10 cellular contexts compared by ENCODE assay signal in genomic region chr17:48068491-48068961, GRCh38. TPM values are rescaled to one million over a fixed set of nuclear protein-coding genes. Genes with fewer than 3 reads are reported as not detected.
DNase-seq lines count a peak whose midpoint lies in the region; ATAC-seq and TF ChIP-seq lines count a peak whose summit lies in the region.
"Had no signal": no experiment of that assay in that cellular context is flagged by ENCODE, and none has a peak within 500 bp of the region (broad histone marks: within the 10 kb centered on the region; RNA-seq: fewer than 3 reads in every experiment).

No MANE protein-coding gene starts in this region.

- H3K27me3 Mint-ChIP-seq in T-helper 2 cell treated with Interferon-gamma antibody and Interleukin-4, amounts not matched to agents 5 μg/mL and 100 μg/mL, for 36 hours (ENCODE audit: low read depth): no peaks in the 10 kb centered on the region

- DNase-seq in stimulated activated CD4-positive, alpha-beta T cell treated with anti-CD3 and anti-CD28 coated beads, Interleukin-15, amount 100 ng/mL, for 24 hours: peak; percentile 26
- no peak for DNase-seq in stimulated activated CD4-positive, alpha-beta T cell treated with anti-CD3 and anti-CD28 coated beads, Interleukin-4, amount 100 ng/mL, for 24 hours
- DNase-seq in hepatocyte (ENCODE audit: low spot score): peak; percentile 46
- DNase-seq in activated gamma-delta T cell treated with Interleukin-2 at 50 U/mL for 16 hours: no peak
- no peak for DNase-seq in T-helper 2 cell treated with Interferon-gamma antibody and Interleukin-4, amounts not matched to agents 5 μg/mL and 100 μg/mL, for 36 hours (ENCODE audit: low spot score)
- DNase-seq: NCI-H1105 had no signal

- peak overlapping the region; percentile 53 for H3K27ac ChIP-seq in hepatocyte

- peaks cover 3% of the 10 kb centered on the region for H3K79me2 ChIP-seq in hepatocyte

- WGBS in hepatocyte (ENCODE audit: low lambda C conversion rate, missing lambda C conversion rate): 62% methylated on average over 3 of the region's 3 CpGs

- H3K27me3 ChIP-seq in hepatocyte: no peaks in the 10 kb centered on the region
- H3K27me3 ChIP-seq: tibial nerve had no signal

- peak overlapping the region; percentile 42 for H3K4me2 ChIP-seq in hepatocyte

- H3K9me2 ChIP-seq in hepatocyte (replicated peaks; ENCODE audit: insufficient read depth): no peaks in the 10 kb centered on the region

- no peak overlapping the region for H2AFZ ChIP-seq in hepatocyte

- H3K9me3 Mint-ChIP-seq in T-helper 2 cell treated with Interferon-gamma antibody and Interleukin-4, amounts not matched to agents 5 μg/mL and 100 μg/mL, for 36 hours: no peaks in the 10 kb centered on the region

- peaks cover 4% of the 10 kb centered on the region for H3K4me1 ChIP-seq in hepatocyte (ENCODE audit: insufficient read depth)

- H3K9me3 ChIP-seq in hepatocyte (ENCODE audit: low read depth): no peaks in the 10 kb centered on the region
- H3K9me3 ChIP-seq: tibial nerve had no signal

- H3K36me3 ChIP-seq in hepatocyte (replicated peaks; ENCODE audit: insufficient read depth, low read depth): no peaks in the 10 kb centered on the region

- peaks cover 33% of the 10 kb centered on the region for H3K36me3 Mint-ChIP-seq in T-helper 2 cell treated with Interferon-gamma antibody and Interleukin-4, amounts not matched to agents 5 μg/mL and 100 μg/mL, for 36 hours (ENCODE audit: low read depth)

- H3K4me3 Mint-ChIP-seq in T-helper 2 cell treated with Interferon-gamma antibody and Interleukin-4, amounts not matched to agents 5 μg/mL and 100 μg/mL, for 36 hours: no peak overlapping the region

- ATAC-seq in SK-N-SH treated with all-trans-retinoic acid at 6 μM for 48 hours: peak; percentile 82
- no peak for ATAC-seq in HG03457 (IDR thresholded peaks at IDR 0.05; ENCODE audit: unreplicated experiment)
- no peak for ATAC-seq in GM18909 (IDR thresholded peaks at IDR 0.05; ENCODE audit: poor library complexity, unreplicated experiment)

- H3K27ac Mint-ChIP-seq in T-helper 2 cell treated with Interferon-gamma antibody and Interleukin-4, amounts not matched to agents 5 μg/mL and 100 μg/mL, for 36 hours: no peak overlapping the region

- peaks cover 2% of the 10 kb centered on the region for H3K4me1 Mint-ChIP-seq in T-helper 2 cell treated with Interferon-gamma antibody and Interleukin-4, amounts not matched to agents 5 μg/mL and 100 μg/mL, for 36 hours (ENCODE audit: low read depth)

- peak; percentile 24 for TF ChIP-seq CTCF in hepatocyte (IDR thresholded peaks at IDR 0.05; ENCODE audit: poor library complexity)

- no peaks in the 10 kb centered on the region for H4K20me1 ChIP-seq in hepatocyte (ENCODE audit: insufficient read depth, poor library complexity, severe bottlenecking)

- no peak overlapping the region for H3K4me3 ChIP-seq in hepatocyte
- H3K4me3 ChIP-seq: tibial nerve had no signal

TF ChIP-seq in SK-N-SH treated with all-trans-retinoic acid at 6 μM for 48 hours, 23 proteins besides CTCF, POLR2A, EP300 and RAD21:
- TF ChIP-seq RARB (CRISPR knock-in tag; IDR thresholded peaks at IDR 0.05) (no peak), TSHZ2 (CRISPR knock-in tag; IDR thresholded peaks at IDR 0.05) (no peak), ZNF565 (CRISPR knock-in tag; conservative IDR thresholded peaks at IDR 0.05; ENCODE audit: low read depth) (no peak), ISL1 (CRISPR knock-in tag; IDR thresholded peaks at IDR 0.05) (no peak)
TF ChIP-seq in SK-N-SH treated with all-trans-retinoic acid at 6 μM for 48 hours: peak in this region for 0.

RNA-seq across cellular contexts. Expression of gene NFE2L1, which starts 20.4 kb away (rescaled TPM):
- total RNA-seq in hepatocyte: 82.0 and 86.4 TPM in 2 replicates
- 35.3 and 42.4 TPM in 2 replicates for polyA plus RNA-seq in hepatocyte

RNA-seq across cellular contexts. Expression of gene COPZ2, which starts 30.9 kb away (rescaled TPM):
- 36.0 and 40.7 TPM in 2 replicates for total RNA-seq in hepatocyte
- 139 and 159 TPM in 2 replicates for polyA plus RNA-seq in hepatocyte

RNA-seq across cellular contexts. Expression of gene CBX1, which starts 32.8 kb away (rescaled TPM):
- 49.0 and 57.0 TPM in 2 replicates for total RNA-seq in hepatocyte
- 20.7 and 23.5 TPM in 2 replicates for polyA plus RNA-seq in hepatocyte

RNA-seq across cellular contexts. Expression of gene SNX11, which starts 39.0 kb away (rescaled TPM):
- 11.3 and 12.4 TPM in 2 replicates for total RNA-seq in hepatocyte
- 9.2 and 13.2 TPM in 2 replicates for polyA plus RNA-seq in hepatocyte

Comparison
In these comparisons a context has a peak if more than half of its experiments do, and no peak if none do; other contexts are left out.
1. DNase-seq: peak in stimulated activated CD4-positive, alpha-beta T cell treated with anti-CD3 and anti-CD28 coated beads, Interleukin-15, amount 100 ng/mL, for 24 hours (single experiment) and hepatocyte (single experiment); none in stimulated activated CD4-positive, alpha-beta T cell treated with anti-CD3 and anti-CD28 coated beads, Interleukin-4, amount 100 ng/mL, for 24 hours (single experiment), activated gamma-delta T cell treated with Interleukin-2 at 50 U/mL for 16 hours (single experiment) and T-helper 2 cell treated with Interferon-gamma antibody and Interleukin-4, amounts not matched to agents 5 μg/mL and 100 μg/mL, for 36 hours (single experiment).